In genomic region chr14:23121401-23121800, GRCh38 we compare ENCODE assay signal across 8 cellular contexts. TPM values are rescaled to one million over a fixed set of nuclear protein-coding genes. Genes with fewer than 3 reads are reported as not detected.
DNase-seq lines count a peak whose midpoint lies in the region; FAIRE-seq and TF ChIP-seq lines count a peak whose summit lies in the region.

No MANE protein-coding gene starts in this region.

- peaks cover 29 to 34% (median 29%) of the 10 kb centered on the region in 3 donors for H3K4me1 Mint-ChIP-seq in IgD-negative memory B cell
- H3K4me1 Mint-ChIP-seq in nephron progenitor cell, result peaks cover 80% of the 10 kb centered on the region

- H3K36me3 Mint-ChIP-seq in IgD-negative memory B cell (peaks cover 2% of the 10 kb centered on the region), nephron progenitor cell (ENCODE audit: low read depth) (no peaks in the 10 kb centered on the region)

- H3K4me3 Mint-ChIP-seq in IgD-negative memory B cell (peak overlapping the region; percentile 31 to 86 (median 79)), nephron progenitor cell (peak overlapping the region; percentile 23)

- DNase-seq in GM12891 (ENCODE audit: insufficient read length, low spot score) (no peak), dermis microvascular lymphatic vessel endothelial cell (ENCODE audit: low read depth in 2 of 2) (peak; percentile 43 to 62), nephron progenitor cell (peak; percentile 48), HuH-7.5 (ENCODE audit: low spot score) (no peak), NCI-H187 (lab: John Stamatoyannopoulos, UW) (no peak), epidermal melanocyte (ENCODE audit: insufficient read length, low spot score) (no peak), NCI-H82 (lab: John Stamatoyannopoulos, UW) (no peak)

- TF ChIP-seq CTCF in nephron progenitor cell (IDR thresholded peaks at IDR 0.05), result no peak

- H3K9me3 Mint-ChIP-seq in IgD-negative memory B cell (no peaks in the 10 kb centered on the region), nephron progenitor cell (no peaks in the 10 kb centered on the region)

- peaks cover 4% of the 10 kb centered on the region for H3K27me3 Mint-ChIP-seq in IgD-negative memory B cell
- H3K27me3 Mint-ChIP-seq in nephron progenitor cell (ENCODE audit: low read depth, poor library complexity), result peaks cover 5% of the 10 kb centered on the region

- peak; percentile 80 for FAIRE-seq in GM12891 (lab: Jason Lieb, UNC)

- H3K27ac Mint-ChIP-seq in IgD-negative memory B cell (peak overlapping the region; percentile 77 to 88 (median 82)), nephron progenitor cell (peak overlapping the region; percentile 98)

- no peak for TF ChIP-seq POLR2A in GM12891 (IDR thresholded peaks at IDR 0.05; ENCODE audit: low read depth, low read length)

TF ChIP-seq in GM12891, 5 proteins besides CTCF, POLR2A, EP300 and RAD21:
- TF ChIP-seq POU2F2 (IDR thresholded peaks at IDR 0.05; ENCODE audit: low read depth, low read length) (peak; percentile 87; the same call in 1 of the 2 replicates), POLR2AphosphoS5 (IDR thresholded peaks at IDR 0.05; ENCODE audit: low read depth, low read length) (no peak), TAF1 (IDR thresholded peaks at IDR 0.05; ENCODE audit: low read depth, low read length) (no peak), SPI1 (IDR thresholded peaks at IDR 0.05; ENCODE audit: low read depth, low read length) (peak; percentile 52), PAX5 (IDR thresholded peaks at IDR 0.05; ENCODE audit: insufficient read depth, low read length, severe bottlenecking) (no peak)

RNA-seq across cellular contexts. Expression of gene CEBPE, which starts 2.3 kb away (rescaled TPM):
- polyA plus RNA-seq in GM12891 (2012; ENCODE audit: low read depth, missing spikeins), result 0.05 TPM
- polyA plus RNA-seq in IgD-negative memory B cell, result not detected
- total RNA-seq in dermis microvascular lymphatic vessel endothelial cell, result not detected in 2 replicates

RNA-seq across cellular contexts. Expression of gene CIROP, which starts 16.6 kb away (rescaled TPM):
- not detected for polyA plus RNA-seq in GM12891 (2012; ENCODE audit: low read depth, missing spikeins)
- polyA plus RNA-seq in IgD-negative memory B cell, result not detected
- not detected in 2 replicates for total RNA-seq in dermis microvascular lymphatic vessel endothelial cell

RNA-seq across cellular contexts. Expression of gene C14orf119, which starts 26.1 kb away (rescaled TPM):
- polyA plus RNA-seq in GM12891 (2012; ENCODE audit: low read depth, missing spikeins), result 31.5 TPM
- polyA plus RNA-seq in IgD-negative memory B cell, result 68.7 TPM
- total RNA-seq in dermis microvascular lymphatic vessel endothelial cell, result 38.6 and 49.8 TPM in 2 replicates

RNA-seq across cellular contexts. Expression of gene ACIN1, which starts 26.5 kb away (rescaled TPM):
- 77.2 TPM for polyA plus RNA-seq in GM12891 (2012; ENCODE audit: low read depth, missing spikeins)
- polyA plus RNA-seq in IgD-negative memory B cell, result 18.8 TPM
- 36.8 and 43.0 TPM in 2 replicates for total RNA-seq in dermis microvascular lymphatic vessel endothelial cell

Comparison
In these comparisons a context has a peak if more than half of its experiments do, and no peak if none do; other contexts are left out.
1. DNase-seq: peak in dermis microvascular lymphatic vessel endothelial cell (2 of 2) and nephron progenitor cell (single experiment); none in GM12891 (single experiment), HuH-7.5 (single experiment), NCI-H187 (0 of 2), epidermal melanocyte (single experiment) and NCI-H82 (single experiment).